Comparison of ENCODE assay signal across 20 cellular contexts in the genomic region with DNA sequence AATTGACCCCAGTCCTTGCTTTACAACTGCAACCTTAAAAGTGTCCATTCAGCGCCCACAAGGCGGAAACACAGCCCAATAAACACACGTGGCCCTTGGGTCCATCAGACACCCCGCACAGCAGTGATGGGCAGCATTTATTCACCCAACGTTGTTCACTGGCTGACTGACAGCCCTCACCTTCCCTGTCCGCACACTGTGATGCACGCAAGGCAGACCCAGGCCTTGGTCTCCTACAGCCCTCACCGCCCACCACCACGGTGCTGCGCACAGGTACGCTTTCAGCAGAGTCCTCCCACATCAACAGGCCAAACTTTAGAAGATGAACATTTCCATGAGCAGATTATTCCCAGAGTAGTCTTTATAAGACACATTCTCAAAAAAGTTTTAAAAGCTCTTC. TPM values are rescaled to one million over a fixed set of nuclear protein-coding genes. Genes with fewer than 3 reads are reported as not detected.
DNase-seq lines count a peak whose midpoint lies in the region; ATAC-seq and TF ChIP-seq lines count a peak whose summit lies in the region.
"Had no signal": no experiment of that assay in that cellular context is flagged by ENCODE, and none has a peak within 500 bp of the region (broad histone marks: within the 10 kb centered on the region; RNA-seq: fewer than 3 reads in every experiment).

No MANE protein-coding gene starts in this region.

- no peaks in the 10 kb centered on the region for H3K79me2 ChIP-seq in neural progenitor cell (ENCODE audit: low read depth)

- H3F3A ChIP-seq in neural progenitor cell (ENCODE audit: low read depth): peaks cover 15% of the 10 kb centered on the region

- no peak overlapping the region for H3K4me2 ChIP-seq in neural progenitor cell
- H3K4me2 ChIP-seq: A549, KMS-11 had no signal

- no peak for ATAC-seq in activated CD8-positive, alpha-beta T cell treated with anti-CD3 and anti-CD28 coated beads, Interleukin-2, amount 10 ng/mL, durations not matched to agents 7 days and 5 days
- ATAC-seq in memory B cell (ENCODE audit: low read depth): no peak
- ATAC-seq: A549 had no signal

- POLR2A ChIA-PET in activated CD8-positive, alpha-beta T cell treated with anti-CD3 and anti-CD28 coated beads, Interleukin-2, amount 10 ng/mL, durations not matched to agents 7 days and 5 days (lab: Charles Lee): no interaction called here

- no peak overlapping the region for H3K4me3 ChIP-seq in neural progenitor cell
- H3K4me3 ChIP-seq: A549 had no signal

- peaks cover 11% of the 10 kb centered on the region for H3K36me3 ChIP-seq in neural progenitor cell

- DNase-seq in activated T-cell treated with anti-CD3 and anti-CD28 coated beads, Interleukin-2, amount 50 U/mL, for 24 hours: no peak
- DNase-seq in activated T-cell treated with anti-CD3 and anti-CD28 coated beads, Interleukin-2, amount 50 U/mL, for 48 hours: no peak
- DNase-seq in HFFc6 (no peak), memory B cell (ENCODE audit: low spot score in 2 of 2) (no peak), NCI-H69 (lab: John Stamatoyannopoulos, UW) (no peak), neural progenitor cell (ENCODE audit: low spot score) (no peak), NCI-H748 treated with DMSO at 0.1 percent for 48 hours (lab: John Stamatoyannopoulos, UW) (no peak)
- DNase-seq in activated CD8-positive, alpha-beta T cell treated with anti-CD3 and anti-CD28 coated beads, Interleukin-2, amount 10 ng/mL, durations not matched to agents 7 days and 5 days: no peak
- DNase-seq: CD4-positive, alpha-beta memory T cell; GF-D8; MV-4-11; NCI-H1417; NCI-H187; NCI-H2107; NCI-H510A; NCI-H82; OCI-M1; SHP77 treated with DMSO at 0.1 percent for 48 hours had no signal

- no peaks in the 10 kb centered on the region for H3K9me3 Mint-ChIP-seq in activated T-cell treated with anti-CD3 and anti-CD28 coated beads, Interleukin-2, amount 50 U/mL, for 24 hours
- H3K9me3 Mint-ChIP-seq in HFFc6: no peaks in the 10 kb centered on the region
- H3K9me3 Mint-ChIP-seq in activated CD8-positive, alpha-beta T cell treated with anti-CD3 and anti-CD28 coated beads, Interleukin-2, amount 10 ng/mL, durations not matched to agents 7 days and 5 days (ENCODE audit: insufficient read depth): no peaks in the 10 kb centered on the region
- no peaks in the 10 kb centered on the region for H3K9me3 Mint-ChIP-seq in memory B cell
- no peaks in the 10 kb centered on the region for H3K9me3 Mint-ChIP-seq in neural progenitor cell
- H3K9me3 Mint-ChIP-seq: CD4-positive, alpha-beta memory T cell had no signal

- H3K9ac ChIP-seq in neural progenitor cell: no peak overlapping the region
- H3K9ac ChIP-seq: KMS-11 had no signal

- peaks cover 100% of the 10 kb centered on the region for H3K36me3 Mint-ChIP-seq in activated T-cell treated with anti-CD3 and anti-CD28 coated beads, Interleukin-2, amount 50 U/mL, for 24 hours (ENCODE audit: low read depth)
- peaks cover 43% of the 10 kb centered on the region for H3K36me3 Mint-ChIP-seq in HFFc6 (ENCODE audit: low read depth)
- H3K36me3 Mint-ChIP-seq in activated CD8-positive, alpha-beta T cell treated with anti-CD3 and anti-CD28 coated beads, Interleukin-2, amount 10 ng/mL, durations not matched to agents 7 days and 5 days (ENCODE audit: low read depth): peaks cover 90% of the 10 kb centered on the region
- peaks cover 37% of the 10 kb centered on the region for H3K36me3 Mint-ChIP-seq in memory B cell
- H3K36me3 Mint-ChIP-seq in neural progenitor cell: peaks cover 55% of the 10 kb centered on the region

- H3K4me1 ChIP-seq in neural progenitor cell: peaks cover 10% of the 10 kb centered on the region

- no peaks in the 10 kb centered on the region for H3K27me3 Mint-ChIP-seq in activated T-cell treated with anti-CD3 and anti-CD28 coated beads, Interleukin-2, amount 50 U/mL, for 24 hours
- H3K27me3 Mint-ChIP-seq in HFFc6 (ENCODE audit: insufficient read depth) (peaks cover 2% of the 10 kb centered on the region; the same call in 1 of the 2 replicates), memory B cell (no peaks in the 10 kb centered on the region), neural progenitor cell (ENCODE audit: insufficient read depth, low read depth) (peaks cover 5% of the 10 kb centered on the region)
- H3K27me3 Mint-ChIP-seq in activated CD8-positive, alpha-beta T cell treated with anti-CD3 and anti-CD28 coated beads, Interleukin-2, amount 10 ng/mL, durations not matched to agents 7 days and 5 days (ENCODE audit: low read depth): no peaks in the 10 kb centered on the region
- H3K27me3 Mint-ChIP-seq: CD4-positive, alpha-beta memory T cell had no signal

- H4K20me1 ChIP-seq in neural progenitor cell (ENCODE audit: low read depth): peaks cover 62% of the 10 kb centered on the region

- H3K27ac Mint-ChIP-seq in activated T-cell treated with anti-CD3 and anti-CD28 coated beads, Interleukin-2, amount 50 U/mL, for 24 hours: peak overlapping the region; percentile 54
- H3K27ac Mint-ChIP-seq in HFFc6 (peak overlapping the region; percentile 55; the same call in 1 of the 2 replicates), memory B cell (peak overlapping the region; percentile 31), neural progenitor cell (no peak overlapping the region)
- H3K27ac Mint-ChIP-seq in activated CD8-positive, alpha-beta T cell treated with anti-CD3 and anti-CD28 coated beads, Interleukin-2, amount 10 ng/mL, durations not matched to agents 7 days and 5 days: peak overlapping the region; percentile 75

- H3K27ac ChIP-seq in neural progenitor cell: no peak overlapping the region
- H3K27ac ChIP-seq: A549, KMS-11 had no signal

- TF ChIP-seq CTCF in HFFc6 (IDR thresholded peaks at IDR 0.05) (no peak), neural progenitor cell (IDR thresholded peaks at IDR 0.05) (no peak)

- no peak overlapping the region for H3K4me3 Mint-ChIP-seq in activated T-cell treated with anti-CD3 and anti-CD28 coated beads, Interleukin-2, amount 50 U/mL, for 24 hours
- H3K4me3 Mint-ChIP-seq in HFFc6 (no peak overlapping the region), memory B cell (no peak overlapping the region), neural progenitor cell (no peak overlapping the region)
- no peak overlapping the region for H3K4me3 Mint-ChIP-seq in activated CD8-positive, alpha-beta T cell treated with anti-CD3 and anti-CD28 coated beads, Interleukin-2, amount 10 ng/mL, durations not matched to agents 7 days and 5 days
- H3K4me3 Mint-ChIP-seq: CD4-positive, alpha-beta memory T cell had no signal

- CTCF ChIA-PET in activated CD8-positive, alpha-beta T cell treated with anti-CD3 and anti-CD28 coated beads, Interleukin-2, amount 10 ng/mL, durations not matched to agents 7 days and 5 days (lab: Charles Lee): no interaction called here

- H2AFZ ChIP-seq in neural progenitor cell (replicated peaks): no peak overlapping the region

- no peaks in the 10 kb centered on the region for H3K27me3 ChIP-seq in neural progenitor cell

- no peaks in the 10 kb centered on the region for H3K9me3 ChIP-seq in neural progenitor cell (ENCODE audit: low read depth)
- H3K9me3 ChIP-seq: A549 had no signal

- H3K4me1 Mint-ChIP-seq in activated T-cell treated with anti-CD3 and anti-CD28 coated beads, Interleukin-2, amount 50 U/mL, for 24 hours (ENCODE audit: low read depth): peaks cover 79% of the 10 kb centered on the region
- peaks cover 67% of the 10 kb centered on the region for H3K4me1 Mint-ChIP-seq in HFFc6 (ENCODE audit: low read depth)
- peaks cover 76% of the 10 kb centered on the region for H3K4me1 Mint-ChIP-seq in activated CD8-positive, alpha-beta T cell treated with anti-CD3 and anti-CD28 coated beads, Interleukin-2, amount 10 ng/mL, durations not matched to agents 7 days and 5 days (ENCODE audit: low read depth)
- peaks cover 2% of the 10 kb centered on the region for H3K4me1 Mint-ChIP-seq in memory B cell
- peaks cover 18% of the 10 kb centered on the region for H3K4me1 Mint-ChIP-seq in neural progenitor cell

RNA-seq across cellular contexts. Expression of a gene that starts 20.7 kb away (rescaled TPM):
- 100 to 1,000 TPM; 102 to 149 (median 125) TPM for total RNA-seq in HFFc6 (2021; fragmentation: NEBNext Ultra II Directional; extraction: Animal tissue kit (Norgen Biotek cat#: 25700))
- total RNA-seq in activated CD8-positive, alpha-beta T cell treated with anti-CD3 and anti-CD28 coated beads, Interleukin-2, amount 10 ng/mL, durations not matched to agents 7 days and 5 days: 1 to 10 TPM; 1.3 to 2.6 TPM
- total RNA-seq in neural progenitor cell (ENCODE audit: low replicate concordance): not detected in 2 replicates

RNA-seq across cellular contexts. Expression of a gene that starts 42.2 kb away (rescaled TPM):
- 100 to 1,000 TPM; 109 to 140 (median 131) TPM for total RNA-seq in HFFc6 (2021; fragmentation: NEBNext Ultra II Directional; extraction: Animal tissue kit (Norgen Biotek cat#: 25700))
- 100 to 1,000 TPM; 287 to 300 TPM for total RNA-seq in activated CD8-positive, alpha-beta T cell treated with anti-CD3 and anti-CD28 coated beads, Interleukin-2, amount 10 ng/mL, durations not matched to agents 7 days and 5 days
- 108 and 191 TPM in 2 replicates for total RNA-seq in neural progenitor cell (ENCODE audit: low replicate concordance)

Comparison
In these comparisons a context has a peak if more than half of its experiments do, and no peak if none do; other contexts are left out.
1. RNA of a gene that starts 20.7 kb away (total RNA-seq): 102 to 149 TPM in HFFc6; 1.3 to 2.6 TPM in activated CD8-positive, alpha-beta T cell treated with anti-CD3 and anti-CD28 coated beads, Interleukin-2, amount 10 ng/mL, durations not matched to agents 7 days and 5 days and not detected in neural progenitor cell; every median in the first group is over 10 times any median in the second.